ENCODE assay signal across 16 cellular contexts in genomic region chr2:147356157-147356556, GRCh38.
"Had no signal": no experiment of that assay in that cellular context is flagged by ENCODE, and none has a peak within 500 bp of the region (broad histone marks: within the 10 kb centered on the region; RNA-seq: fewer than 3 reads in every experiment).

No MANE protein-coding gene starts in this region.

- DNase-seq: activated B cell treated with CpG ODN at 0.5 μM for 24 hours; activated CD4-positive, alpha-beta T cell treated with anti-CD3 and anti-CD28 coated beads for 48 hours; activated CD8-positive, alpha-beta memory T cell treated with anti-CD3 and anti-CD28 coated beads for 24 hours; anterior cingulate cortex; endodermal cell; nucleus accumbens; right cardiac atrium; stimulated activated CD4-positive, alpha-beta T cell treated with anti-CD3 and anti-CD28 coated beads, Interleukin-4, amount 100 ng/mL, for 4 hours; stimulated activated CD8-positive, alpha-beta memory T cell treated with anti-CD3 and anti-CD28 coated beads, Interleukin-4, amount 100 ng/mL, for 48 hours; stimulated activated naive CD8-positive, alpha-beta T cell treated with anti-CD3 and anti-CD28 coated beads, Interleukin-15, Interleukin-2, amounts not matched to agents 100 U/mL and 50 U/mL, for 24 hours; transverse colon had no signal

- H3K4me1 ChIP-seq: transverse colon, vagina had no signal

- H3K36me3 ChIP-seq: transverse colon, vagina had no signal

- H3K9me3 Mint-ChIP-seq: activated B cell treated with CpG ODN at 0.5 μM for 24 hours, endodermal cell, mesothelial cell of epicardium had no signal

- H3K27me3 ChIP-seq: transverse colon, vagina had no signal

- H3K4me3 ChIP-seq: skin epidermis, transverse colon, vagina had no signal

- H3K27ac Mint-ChIP-seq: activated B cell treated with CpG ODN at 0.5 μM for 24 hours, endodermal cell had no signal

- FAIRE-seq: bronchial epithelial cell, frontal cortex had no signal

- H3K9me3 ChIP-seq: transverse colon, vagina had no signal

- H3K4me3 Mint-ChIP-seq: activated B cell treated with CpG ODN at 0.5 μM for 24 hours, endodermal cell, mesothelial cell of epicardium had no signal

- ATAC-seq: right cardiac atrium; stimulated activated naive CD8-positive, alpha-beta T cell treated with anti-CD3 and anti-CD28 coated beads, Interleukin-15, Interleukin-2, amounts not matched to agents 100 U/mL and 50 U/mL, for 24 hours had no signal

- H3K27ac ChIP-seq: skin epidermis, transverse colon, vagina had no signal

- H3K36me3 Mint-ChIP-seq: mesothelial cell of epicardium had no signal

- H3K4me1 Mint-ChIP-seq: activated B cell treated with CpG ODN at 0.5 μM for 24 hours had no signal
